ENCODE assay signal across 16 cellular contexts in the genomic region with DNA sequence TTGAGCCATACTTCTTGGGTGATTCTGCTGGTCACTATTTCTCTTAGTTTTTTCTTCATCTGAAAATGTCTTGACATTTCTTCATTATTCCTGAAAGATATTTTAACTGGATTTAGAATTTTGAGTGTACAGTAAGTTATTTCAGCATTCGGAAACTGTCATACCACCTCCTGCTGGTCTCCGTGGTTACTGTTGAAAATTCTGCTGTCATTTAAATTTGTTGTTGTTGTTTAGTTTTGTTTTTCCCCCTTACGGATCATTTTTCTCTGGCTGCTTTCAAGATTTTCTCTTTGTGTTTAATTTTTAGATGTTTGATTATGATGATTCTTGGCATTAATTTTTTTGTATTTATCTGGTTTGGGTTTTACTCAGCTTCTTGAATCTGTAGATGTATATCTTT.
"Had no signal": no experiment of that assay in that cellular context is flagged by ENCODE, and none has a peak within 500 bp of the region (broad histone marks: within the 10 kb centered on the region; RNA-seq: fewer than 3 reads in every experiment).

No MANE protein-coding gene starts in this region.

- H3K4me3 Mint-ChIP-seq: activated naive CD8-positive, alpha-beta T cell treated with anti-CD3 and anti-CD28 coated beads for 36 hours; dendritic cell treated with granulocyte-macrophage colony-stimulating factor and Interleukin-4, amounts not matched to agents 40 ng/mL and 50 ng/mL, for 4 days; natural killer cell had no signal

- H3K27ac Mint-ChIP-seq: activated naive CD8-positive, alpha-beta T cell treated with anti-CD3 and anti-CD28 coated beads for 36 hours; dendritic cell treated with granulocyte-macrophage colony-stimulating factor and Interleukin-4, amounts not matched to agents 40 ng/mL and 50 ng/mL, for 4 days; natural killer cell had no signal

- H3K9me3 Mint-ChIP-seq: activated naive CD8-positive, alpha-beta T cell treated with anti-CD3 and anti-CD28 coated beads for 36 hours; dendritic cell treated with granulocyte-macrophage colony-stimulating factor and Interleukin-4, amounts not matched to agents 40 ng/mL and 50 ng/mL, for 4 days; natural killer cell had no signal

- H3K27me3 ChIP-seq: neutrophil had no signal

- DNase-seq: activated CD4-positive, alpha-beta T cell treated with anti-CD3 and anti-CD28 coated beads for 1 hour; activated naive CD4-positive, alpha-beta T cell; activated naive CD8-positive, alpha-beta T cell treated with anti-CD3 and anti-CD28 coated beads for 36 hours; amniotic stem cell; effector CD8-positive, alpha-beta T cell; hypothalamus; islet precursor cell; natural killer cell; posterior cingulate gyrus; retina; stimulated activated CD8-positive, alpha-beta memory T cell treated with anti-CD3 and anti-CD28 coated beads, Interleukin-4, amount 100 ng/mL, for 48 hours; stimulated activated naive CD4-positive, alpha-beta T cell had no signal

- H3K9me3 ChIP-seq: neutrophil had no signal

- H3K4me3 ChIP-seq: lung had no signal

- H3K36me3 Mint-ChIP-seq: activated naive CD8-positive, alpha-beta T cell treated with anti-CD3 and anti-CD28 coated beads for 36 hours; natural killer cell had no signal

- H3K27ac ChIP-seq: neutrophil, VCaP had no signal

- H3K36me3 ChIP-seq: neutrophil had no signal

- H3K4me1 Mint-ChIP-seq: activated naive CD8-positive, alpha-beta T cell treated with anti-CD3 and anti-CD28 coated beads for 36 hours; natural killer cell had no signal
